Comparison of ENCODE assay signal across 8 cellular contexts in the genomic region with DNA sequence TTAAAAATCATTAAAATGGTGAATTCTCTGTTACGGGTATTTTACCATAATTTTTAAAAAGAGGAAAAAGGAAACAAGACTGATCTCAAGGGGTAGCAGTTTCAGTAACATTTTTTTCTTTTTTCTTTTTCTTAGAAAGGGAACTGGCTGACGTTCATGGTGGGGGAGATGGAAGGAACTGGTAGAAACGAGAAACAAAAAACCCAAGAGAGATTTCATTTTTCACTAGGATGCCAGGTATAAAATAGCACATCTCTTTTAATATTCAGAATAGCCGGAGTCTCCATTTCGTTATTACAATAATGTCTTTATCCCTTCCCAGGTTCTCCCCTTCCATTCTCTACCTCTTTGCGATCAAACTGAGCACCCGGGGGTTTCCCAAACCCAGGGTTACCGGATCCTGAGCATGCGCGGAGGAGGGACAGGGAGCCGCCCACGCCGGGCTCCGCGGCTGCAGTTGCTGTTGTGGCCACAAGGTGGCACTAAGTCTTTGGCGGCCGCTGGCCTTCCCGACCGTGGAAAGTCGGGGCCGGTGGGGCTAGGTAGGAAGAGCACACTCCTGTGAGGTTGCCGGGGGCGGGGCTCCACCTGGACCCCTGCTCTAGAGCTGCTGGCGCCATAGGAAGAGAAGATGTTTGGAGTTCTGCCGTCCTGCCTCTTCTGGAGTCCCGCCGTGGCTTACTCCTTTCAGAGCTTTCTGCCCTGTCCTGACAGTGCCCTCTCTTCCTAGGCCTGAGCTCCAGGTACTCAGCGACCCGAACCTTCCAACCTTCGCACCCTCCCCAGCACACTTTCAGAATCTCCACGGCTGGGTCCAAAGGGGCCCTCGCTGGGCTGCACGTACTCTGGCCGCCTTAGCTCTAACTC.
DNase-seq lines count a peak whose midpoint lies in the region; ATAC-seq and TF ChIP-seq lines count a peak whose summit lies in the region.

No MANE protein-coding gene starts in this region.

- peaks cover 13% of the 10 kb centered on the region for H3K4me1 Mint-ChIP-seq in type B pancreatic cell (ENCODE audit: unreplicated experiment)

- no peaks in the 10 kb centered on the region for H3K36me3 Mint-ChIP-seq in type B pancreatic cell

- no peak for TF ChIP-seq EP300 in Ishikawa (IDR thresholded peaks at IDR 0.05; ENCODE audit: borderline replicate concordance)

- TF ChIP-seq RAD21 in Ishikawa (IDR thresholded peaks at IDR 0.05; ENCODE audit: low read depth): peak; percentile 80

- no peaks in the 10 kb centered on the region for H3K9me3 ChIP-seq in SU-DHL-6 (ENCODE audit: insufficient read depth, low read length)

- H3K4me3 ChIP-seq in SU-DHL-6 (ENCODE audit: insufficient read depth, low read length, poor library complexity, severe bottlenecking): peak overlapping the region; percentile 14

- peak overlapping the region; percentile 81 for H3K4me3 Mint-ChIP-seq in type B pancreatic cell

- intact Hi-C loops in left cardiac atrium (cut with DNase I) (loop anchor here in 1 of 2 donors (1.0 to 5.0 kb wide), 2 partner anchors 36 to 314 kb away; no protein-coding TSS in a partner anchor), posterior vena cava (cut with DNase I) (no loop called here)

- no peaks in the 10 kb centered on the region for H3K27me3 Mint-ChIP-seq in type B pancreatic cell

- DNase-seq in EL (peak; percentile 70), left cardiac atrium (peak; percentile 86), posterior vena cava (ENCODE audit: low spot score) (peak; percentile 96), type B pancreatic cell (ENCODE audit: extremely low spot score, unreplicated experiment) (peak; percentile 86)
- DNase-seq in activated naive CD8-positive, alpha-beta T cell treated with anti-CD3 and anti-CD28 coated beads, Interleukin-2, amount 50 U/mL, for 16 hours (ENCODE audit: low read depth, low spot score): peak; percentile 77

- no peaks in the 10 kb centered on the region for H3K36me3 ChIP-seq in SU-DHL-6 (ENCODE audit: low read length)

- H3K27ac ChIP-seq in SU-DHL-6 (ENCODE audit: low read depth, low read length): no peak overlapping the region

- H3K79me2 ChIP-seq in SU-DHL-6 (ENCODE audit: insufficient read depth, low read length): no peaks in the 10 kb centered on the region

- TF ChIP-seq CTCF in SU-DHL-6 (IDR thresholded peaks at IDR 0.05; ENCODE audit: insufficient read depth, low read length, poor library complexity, severe bottlenecking) (peak; percentile 97), type B pancreatic cell (conservative IDR thresholded peaks at IDR 0.05) (peak; percentile 98)

- no peaks in the 10 kb centered on the region for H4K20me1 ChIP-seq in SU-DHL-6 (ENCODE audit: low read depth, low read length)

- H2AFZ ChIP-seq in SU-DHL-6 (ENCODE audit: low read depth, low read length, severe bottlenecking): peak overlapping the region; percentile 49

- no peaks in the 10 kb centered on the region for H3K9me3 Mint-ChIP-seq in type B pancreatic cell

- peak overlapping the region; percentile 56 for H3K4me2 ChIP-seq in SU-DHL-6 (ENCODE audit: low read depth, low read length, poor library complexity, severe bottlenecking)

- no peaks in the 10 kb centered on the region for H3F3A ChIP-seq in SU-DHL-6 (ENCODE audit: insufficient read depth)

- no peak overlapping the region for H3K9ac ChIP-seq in SU-DHL-6 (ENCODE audit: low read length)

- H3K27ac Mint-ChIP-seq in type B pancreatic cell: no peak overlapping the region

- no peaks in the 10 kb centered on the region for H3K9me2 ChIP-seq in SU-DHL-6 (replicated peaks; ENCODE audit: insufficient read depth, low read length)

- ATAC-seq in GM21737 (IDR thresholded peaks at IDR 0.05; ENCODE audit: unreplicated experiment) (peak; percentile 88), left cardiac atrium (peak; percentile 94 to 96)

- H3K27me3 ChIP-seq in SU-DHL-6 (ENCODE audit: low read length): no peaks in the 10 kb centered on the region

TF ChIP-seq in Ishikawa, 13 proteins besides CTCF, POLR2A, EP300 and RAD21:
- peak; percentile 45; the same call in 1 of the 2 replicates for TF ChIP-seq TAF1 (IDR thresholded peaks at IDR 0.05; ENCODE audit: low read depth)
- no peak for TF ChIP-seq MAX (IDR thresholded peaks at IDR 0.05)
- peak; percentile 99 for TF ChIP-seq EGR1 (IDR thresholded peaks at IDR 0.05)
